Comparison of ENCODE assay signal across 1 cellular context in genomic region chr11:61429691-61430582, GRCh38.
TF ChIP-seq lines count a peak whose summit lies in the region.

A gene with protein sequence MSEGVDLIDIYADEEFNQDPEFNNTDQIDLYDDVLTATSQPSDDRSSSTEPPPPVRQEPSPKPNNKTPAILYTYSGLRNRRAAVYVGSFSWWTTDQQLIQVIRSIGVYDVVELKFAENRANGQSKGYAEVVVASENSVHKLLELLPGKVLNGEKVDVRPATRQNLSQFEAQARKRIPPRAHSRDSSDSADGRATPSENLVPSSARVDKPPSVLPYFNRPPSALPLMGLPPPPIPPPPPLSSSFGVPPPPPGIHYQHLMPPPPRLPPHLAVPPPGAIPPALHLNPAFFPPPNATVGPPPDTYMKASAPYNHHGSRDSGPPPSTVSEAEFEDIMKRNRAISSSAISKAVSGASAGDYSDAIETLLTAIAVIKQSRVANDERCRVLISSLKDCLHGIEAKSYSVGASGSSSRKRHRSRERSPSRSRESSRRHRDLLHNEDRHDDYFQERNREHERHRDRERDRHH (minus strand): TSS chr11:61429975. CDS start chr11:61429235, 740 bp downstream.
Gene SDHAF2 (plus strand): TSS chr11:61430124. CDS start chr11:61430147, 23 bp downstream.

TF ChIP-seq in GM23338, 12 proteins besides CTCF, POLR2A, EP300 and RAD21 (continued from another document):
- TF ChIP-seq, protein P1, sequence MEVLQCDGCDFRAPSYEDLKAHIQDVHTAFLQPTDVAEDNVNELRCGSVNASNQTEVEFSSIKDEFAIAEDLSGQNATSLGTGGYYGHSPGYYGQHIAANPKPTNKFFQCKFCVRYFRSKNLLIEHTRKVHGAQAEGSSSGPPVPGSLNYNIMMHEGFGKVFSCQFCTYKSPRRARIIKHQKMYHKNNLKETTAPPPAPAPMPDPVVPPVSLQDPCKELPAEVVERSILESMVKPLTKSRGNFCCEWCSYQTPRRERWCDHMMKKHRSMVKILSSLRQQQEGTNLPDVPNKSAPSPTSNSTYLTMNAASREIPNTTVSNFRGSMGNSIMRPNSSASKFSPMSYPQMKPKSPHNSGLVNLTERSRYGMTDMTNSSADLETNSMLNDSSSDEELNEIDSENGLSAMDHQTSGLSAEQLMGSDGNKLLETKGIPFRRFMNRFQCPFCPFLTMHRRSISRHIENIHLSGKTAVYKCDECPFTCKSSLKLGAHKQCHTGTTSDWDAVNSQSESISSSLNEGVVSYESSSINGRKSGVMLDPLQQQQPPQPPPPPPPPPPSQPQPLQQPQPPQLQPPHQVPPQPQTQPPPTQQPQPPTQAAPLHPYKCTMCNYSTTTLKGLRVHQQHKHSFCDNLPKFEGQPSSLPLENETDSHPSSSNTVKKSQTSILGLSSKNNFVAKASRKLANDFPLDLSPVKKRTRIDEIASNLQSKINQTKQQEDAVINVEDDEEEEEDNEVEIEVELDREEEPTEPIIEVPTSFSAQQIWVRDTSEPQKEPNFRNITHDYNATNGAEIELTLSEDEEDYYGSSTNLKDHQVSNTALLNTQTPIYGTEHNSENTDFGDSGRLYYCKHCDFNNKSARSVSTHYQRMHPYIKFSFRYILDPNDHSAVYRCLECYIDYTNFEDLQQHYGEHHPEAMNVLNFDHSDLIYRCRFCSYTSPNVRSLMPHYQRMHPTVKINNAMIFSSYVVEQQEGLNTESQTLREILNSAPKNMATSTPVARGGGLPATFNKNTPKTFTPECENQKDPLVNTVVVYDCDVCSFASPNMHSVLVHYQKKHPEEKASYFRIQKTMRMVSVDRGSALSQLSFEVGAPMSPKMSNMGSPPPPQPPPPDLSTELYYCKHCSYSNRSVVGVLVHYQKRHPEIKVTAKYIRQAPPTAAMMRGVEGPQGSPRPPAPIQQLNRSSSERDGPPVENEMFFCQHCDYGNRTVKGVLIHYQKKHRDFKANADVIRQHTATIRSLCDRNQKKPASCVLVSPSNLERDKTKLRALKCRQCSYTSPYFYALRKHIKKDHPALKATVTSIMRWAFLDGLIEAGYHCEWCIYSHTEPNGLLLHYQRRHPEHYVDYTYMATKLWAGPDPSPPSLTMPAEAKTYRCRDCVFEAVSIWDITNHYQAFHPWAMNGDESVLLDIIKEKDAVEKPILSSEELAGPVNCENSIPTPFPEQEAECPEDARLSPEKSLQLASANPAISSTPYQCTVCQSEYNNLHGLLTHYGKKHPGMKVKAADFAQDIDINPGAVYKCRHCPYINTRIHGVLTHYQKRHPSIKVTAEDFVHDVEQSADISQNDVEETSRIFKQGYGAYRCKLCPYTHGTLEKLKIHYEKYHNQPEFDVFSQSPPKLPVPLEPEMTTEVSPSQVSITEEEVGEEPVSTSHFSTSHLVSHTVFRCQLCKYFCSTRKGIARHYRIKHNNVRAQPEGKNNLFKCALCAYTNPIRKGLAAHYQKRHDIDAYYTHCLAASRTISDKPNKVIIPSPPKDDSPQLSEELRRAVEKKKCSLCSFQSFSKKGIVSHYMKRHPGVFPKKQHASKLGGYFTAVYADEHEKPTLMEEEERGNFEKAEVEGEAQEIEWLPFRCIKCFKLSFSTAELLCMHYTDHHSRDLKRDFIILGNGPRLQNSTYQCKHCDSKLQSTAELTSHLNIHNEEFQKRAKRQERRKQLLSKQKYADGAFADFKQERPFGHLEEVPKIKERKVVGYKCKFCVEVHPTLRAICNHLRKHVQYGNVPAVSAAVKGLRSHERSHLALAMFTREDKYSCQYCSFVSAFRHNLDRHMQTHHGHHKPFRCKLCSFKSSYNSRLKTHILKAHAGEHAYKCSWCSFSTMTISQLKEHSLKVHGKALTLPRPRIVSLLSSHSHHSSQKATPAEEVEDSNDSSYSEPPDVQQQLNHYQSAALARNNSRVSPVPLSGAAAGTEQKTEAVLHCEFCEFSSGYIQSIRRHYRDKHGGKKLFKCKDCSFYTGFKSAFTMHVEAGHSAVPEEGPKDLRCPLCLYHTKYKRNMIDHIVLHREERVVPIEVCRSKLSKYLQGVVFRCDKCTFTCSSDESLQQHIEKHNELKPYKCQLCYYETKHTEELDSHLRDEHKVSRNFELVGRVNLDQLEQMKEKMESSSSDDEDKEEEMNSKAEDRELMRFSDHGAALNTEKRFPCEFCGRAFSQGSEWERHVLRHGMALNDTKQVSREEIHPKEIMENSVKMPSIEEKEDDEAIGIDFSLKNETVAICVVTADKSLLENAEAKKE (CRISPR knock-in tag; IDR thresholded peaks at IDR 0.05), result no peak
- TF ChIP-seq POLR2AphosphoS5 (IDR thresholded peaks at IDR 0.05; ENCODE audit: low read depth), result peak; percentile 87
- TF ChIP-seq EZH2phosphoT487 (IDR thresholded peaks at IDR 0.05; ENCODE audit: unreplicated experiment), result no peak
- peak; percentile 80 for TF ChIP-seq ETS1 (IDR thresholded peaks at IDR 0.05)
- peak; percentile 91 for TF ChIP-seq CREB1 (CRISPR knock-in tag; IDR thresholded peaks at IDR 0.05; ENCODE audit: low read depth)
- peak; percentile 6 for TF ChIP-seq REST (IDR thresholded peaks at IDR 0.05; ENCODE audit: unreplicated experiment)
- TF ChIP-seq ZNF331 (CRISPR knock-in tag; IDR thresholded peaks at IDR 0.05; ENCODE audit: low read depth), result no peak
- TF ChIP-seq ZNF114 (CRISPR knock-in tag; IDR thresholded peaks at IDR 0.05), result no peak
- no peak for TF ChIP-seq EZH2 (IDR thresholded peaks at IDR 0.05; ENCODE audit: low read depth, unreplicated experiment)
